In genomic region chr20:8078528-8078914, GRCh38 we compare ENCODE assay signal across 12 cellular contexts.
"Had no signal": no experiment of that assay in that cellular context is flagged by ENCODE, and none has a peak within 500 bp of the region (broad histone marks: within the 10 kb centered on the region; RNA-seq: fewer than 3 reads in every experiment).

No MANE protein-coding gene starts in this region.

- H3K36me3 ChIP-seq: neural progenitor cell, ovary, tibial artery, vagina had no signal

- H3K9me3 ChIP-seq: body of pancreas, ovary, tibial artery, vagina had no signal

- H2AFZ ChIP-seq: neural progenitor cell had no signal

- H3K9ac ChIP-seq: neural progenitor cell had no signal

- H3K27ac ChIP-seq: body of pancreas, neural progenitor cell, ovary, skin epidermis, tibial artery, vagina had no signal

- H3K4me2 ChIP-seq: neural progenitor cell had no signal

- H3K4me3 ChIP-seq: body of pancreas, neural progenitor cell, ovary, skin epidermis, tibial artery, vagina had no signal

- H3K4me1 ChIP-seq: neural progenitor cell, tibial artery had no signal

- DNase-seq: activated CD4-positive, alpha-beta T cell treated with anti-CD3 and anti-CD28 coated beads, Interleukin-2, amount 50 U/mL, for 1 hour; activated T-cell treated with anti-CD3 and anti-CD28 coated beads for 4 hours; amniotic stem cell; body of pancreas; effector memory CD8-positive, alpha-beta T cell; ovary; T-helper 2 cell; tibial artery had no signal

- ATAC-seq: body of pancreas; effector memory CD8-positive, alpha-beta T cell had no signal

- FAIRE-seq: TTC549 had no signal

- H3K27me3 ChIP-seq: body of pancreas, neural progenitor cell, ovary, tibial artery, vagina had no signal
